8 cellular contexts compared by ENCODE assay signal in genomic region chr17:48492401-48493298, GRCh38. TPM values are rescaled to one million over a fixed set of nuclear protein-coding genes. Genes with fewer than 3 reads are reported as not detected.
DNase-seq lines count a peak whose midpoint lies in the region; ATAC-seq and TF ChIP-seq lines count a peak whose summit lies in the region.

No MANE protein-coding gene starts in this region.

- peak overlapping the region; percentile 28 for H3K4me3 ChIP-seq in fibroblast of pulmonary artery (replicated peaks; ENCODE audit: low read depth, low read length)
- peak overlapping the region; percentile 59 for H3K4me3 ChIP-seq in neural cell (ENCODE audit: low read length)
- peak overlapping the region; percentile 36 to 68 (median 63) for H3K4me3 ChIP-seq in subcutaneous abdominal adipose tissue (ENCODE audit: low read depth in 1 of 5, low read length in 5 of 5)

- H3K9me2 ChIP-seq in neural cell (ENCODE audit: insufficient read depth, low read length), result no peaks in the 10 kb centered on the region

- ATAC-seq in HG02973 (IDR thresholded peaks at IDR 0.05; ENCODE audit: unreplicated experiment), result peak; percentile 69

- H3K27me3 ChIP-seq in neural cell (ENCODE audit: insufficient read depth, low read depth, low read length) (peaks cover 64% of the 10 kb centered on the region), subcutaneous abdominal adipose tissue (ENCODE audit: control insufficient read depth in 5 of 5, insufficient read depth in 4 of 5, low read length in 5 of 5) (no peaks in the 10 kb centered on the region)

- no peaks in the 10 kb centered on the region for H3F3A ChIP-seq in neural cell (ENCODE audit: insufficient read depth, low read length, poor library complexity, severe bottlenecking)

- H4K20me1 ChIP-seq in neural cell (ENCODE audit: insufficient read depth), result no peaks in the 10 kb centered on the region

- peaks cover 3 to 31% (median 15%) of the 10 kb centered on the region in 5 donors for H3K4me1 ChIP-seq in subcutaneous abdominal adipose tissue (ENCODE audit: control insufficient read depth in 5 of 5, insufficient read depth in 5 of 5, low read length in 5 of 5)

- H3K4me2 ChIP-seq in neural cell (ENCODE audit: low read length), result peak overlapping the region; percentile 22

- H3K27ac ChIP-seq in neural cell (ENCODE audit: low read length) (no peak overlapping the region), subcutaneous abdominal adipose tissue (ENCODE audit: low read depth, low read length) (no peak overlapping the region)

- TF ChIP-seq CTCF in fibroblast of pulmonary artery (IDR thresholded peaks at IDR 0.05; ENCODE audit: low read length, missing control alignments), result peak; percentile 58
- TF ChIP-seq CTCF in neural cell (IDR thresholded peaks at IDR 0.05; ENCODE audit: poor library complexity, severe bottlenecking), result peak; percentile 79

- H3K79me2 ChIP-seq in neural cell (replicated peaks; ENCODE audit: insufficient read depth, low read length), result no peaks in the 10 kb centered on the region

- DNase-seq in D341Med (ENCODE audit: low spot score) (peak; percentile 88), OCI-M1 (lab: John Stamatoyannopoulos, UW) (peak; percentile 57), fibroblast of pulmonary artery (ENCODE audit: low read depth) (peak; percentile 63), cerebellar nuclear complex (lab: John Stamatoyannopoulos, UW) (no peak)
- DNase-seq in activated T-cell treated with anti-CD3 and anti-CD28 coated beads, Interleukin-2, amount 50 U/mL, for 48 hours, result peak; percentile 71 to 77

- H3K9me3 ChIP-seq in neural cell (ENCODE audit: low read length) (no peaks in the 10 kb centered on the region), subcutaneous abdominal adipose tissue (ENCODE audit: control insufficient read depth in 5 of 5, low read length in 5 of 5) (no peaks in the 10 kb centered on the region)

- H3K36me3 ChIP-seq in neural cell (ENCODE audit: insufficient read depth, low read length) (no peaks in the 10 kb centered on the region), subcutaneous abdominal adipose tissue (ENCODE audit: control insufficient read depth in 5 of 5, insufficient read depth in 5 of 5, low read length in 5 of 5) (no peaks in the 10 kb centered on the region)

- TF ChIP-seq RAD21 in neural cell (conservative IDR thresholded peaks at IDR 0.05), result peak; percentile 44

- H2AFZ ChIP-seq in neural cell (ENCODE audit: low read depth, low read length), result no peak overlapping the region

- H3K9ac ChIP-seq in neural cell (ENCODE audit: low read length) (no peak overlapping the region), subcutaneous abdominal adipose tissue (ENCODE audit: low read length in 5 of 5) (peak overlapping the region; percentile 5 to 79 (median 45))

- no peak for TF ChIP-seq EP300 in neural cell (conservative IDR thresholded peaks at IDR 0.05; ENCODE audit: poor library complexity, severe bottlenecking)

TF ChIP-seq in neural cell, 6 proteins besides CTCF, POLR2A, EP300 and RAD21:
- no peak for TF ChIP-seq REST (IDR thresholded peaks at IDR 0.05; ENCODE audit: borderline replicate concordance)
- TF ChIP-seq SMC3 (conservative IDR thresholded peaks at IDR 0.05; ENCODE audit: poor library complexity), result peak; percentile 47

RNA-seq across cellular contexts. Expression of gene HOXB1, which starts 38.2 kb away (rescaled TPM):
- polyA plus RNA-seq in neural cell, result not detected in 2 replicates
- polyA minus RNA-seq in neural cell, result not detected in 2 replicates

RNA-seq across cellular contexts. Expression of gene HOXB2, which starts 52.3 kb away (rescaled TPM):
- not detected in 2 replicates for polyA plus RNA-seq in neural cell
- not detected in 2 replicates for polyA minus RNA-seq in neural cell

Comparison
In these comparisons a context has a peak if more than half of its experiments do, and no peak if none do; other contexts are left out.
1. DNase-seq: peak in D341Med (single experiment), OCI-M1 (single experiment), activated T-cell treated with anti-CD3 and anti-CD28 coated beads, Interleukin-2, amount 50 U/mL, for 48 hours (2 of 2) and fibroblast of pulmonary artery (single experiment); none in cerebellar nuclear complex (0 of 2).
2. Peak in every context shown above with its lines, with median percentiles within 50 percentile points of each other: H3K4me3 ChIP-seq.